In the genomic region with DNA sequence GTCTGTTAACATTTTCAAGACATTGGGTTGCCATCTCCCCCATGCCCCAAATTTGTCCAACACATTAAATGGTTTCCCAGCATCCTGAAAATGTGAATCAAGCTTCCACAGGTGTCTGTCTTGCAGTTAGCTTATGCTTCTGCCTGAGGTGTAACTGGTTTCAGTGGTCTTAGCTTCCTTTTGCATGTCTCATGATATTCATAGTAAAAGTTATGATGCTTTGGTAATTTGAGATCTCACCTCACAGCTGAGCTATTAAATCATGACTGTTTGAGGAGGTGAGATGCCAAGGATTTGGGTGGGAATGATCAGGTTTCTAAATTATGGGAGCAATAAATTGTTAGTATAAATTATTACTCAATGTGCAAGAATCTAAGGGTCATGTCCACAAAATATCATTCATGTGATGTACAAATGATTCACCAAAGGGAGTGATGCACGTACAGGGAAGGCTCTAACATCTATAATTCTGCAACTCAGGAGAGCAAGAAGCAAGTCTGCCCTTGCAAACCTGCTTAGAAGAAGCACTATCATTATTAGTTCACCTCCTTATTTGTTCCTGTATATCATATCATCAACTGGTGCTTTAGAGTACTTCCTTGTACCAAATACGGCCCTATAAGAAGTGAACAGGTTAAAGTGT, we compare ENCODE assay signal across 22 cellular contexts. TPM values are rescaled to one million over a fixed set of nuclear protein-coding genes. Genes with fewer than 3 reads are reported as not detected.
"Had no signal": no experiment of that assay in that cellular context is flagged by ENCODE, and none has a peak within 500 bp of the region (broad histone marks: within the 10 kb centered on the region; RNA-seq: fewer than 3 reads in every experiment).

No MANE protein-coding gene starts in this region.

- H3K36me3 ChIP-seq: esophagus muscularis mucosa, lower lobe of right lung, neural progenitor cell, sigmoid colon, spleen, thyroid gland, vagina had no signal

- H3K4me2 ChIP-seq: neural progenitor cell had no signal

- H3K27me3 ChIP-seq: neural progenitor cell, sigmoid colon, thyroid gland, vagina had no signal

- H2AFZ ChIP-seq: neural progenitor cell, parathyroid adenoma had no signal

- DNase-seq: dermis blood vessel endothelial cell; effector memory CD4-positive, alpha-beta T cell; hypothalamus; immature natural killer cell; islet precursor cell; left ventricle myocardium superior; lower lobe of right lung; naive thymus-derived CD4-positive, alpha-beta T cell; right cardiac atrium; sigmoid colon; spleen; stimulated activated CD4-positive, alpha-beta T cell treated with anti-CD3 and anti-CD28 coated beads, Interleukin-4, amount 100 ng/mL, for 4 hours; stimulated activated naive B cell treated with anti-CD40 and anti-IgM and Interleukin-4, amounts not matched to agents 10 μg/mL and 1 μg/mL and 100 μg/mL, for 72 hours; stimulated activated naive CD8-positive, alpha-beta T cell treated with anti-CD3 and anti-CD28 coated beads, Interleukin-15, amount 100 ng/mL, for 72 hours; thyroid gland; trophoblast cell had no signal

- H3K27ac ChIP-seq: coronary artery, esophagus muscularis mucosa, lower lobe of right lung, neural progenitor cell, parathyroid adenoma, sigmoid colon, skin epidermis, spleen, thyroid gland, vagina had no signal

- H3K79me2 ChIP-seq: parathyroid adenoma had no signal

- ATAC-seq: left ventricle myocardium superior; lower lobe of right lung; naive thymus-derived CD4-positive, alpha-beta T cell; right cardiac atrium; stimulated activated naive B cell treated with anti-CD40 and anti-IgM and Interleukin-4, amounts not matched to agents 10 μg/mL and 1 μg/mL and 100 μg/mL, for 72 hours; stimulated activated naive CD8-positive, alpha-beta T cell treated with anti-CD3 and anti-CD28 coated beads, Interleukin-15, amount 100 ng/mL, for 72 hours had no signal

- H3K4me1 ChIP-seq: esophagus muscularis mucosa, lower lobe of right lung, neural progenitor cell, parathyroid adenoma, sigmoid colon, spleen, thyroid gland, vagina had no signal

- H3K9me3 ChIP-seq: lower lobe of right lung, sigmoid colon, thyroid gland, vagina had no signal

- H3K9ac ChIP-seq: neural progenitor cell, parathyroid adenoma had no signal

- H3K4me3 ChIP-seq: coronary artery, esophagus muscularis mucosa, lower lobe of right lung, neural progenitor cell, sigmoid colon, skin epidermis, spleen, thyroid gland, vagina had no signal

RNA-seq across cellular contexts. Expression of a gene that starts 17.1 kb away (rescaled TPM):
- polyA plus RNA-seq: immature natural killer cell had no signal
